Comparison of ENCODE assay signal across 17 cellular contexts in genomic region chr5:154473581-154474266, GRCh38. TPM values are rescaled to one million over a fixed set of nuclear protein-coding genes. Genes with fewer than 3 reads are reported as not detected.
DNase-seq lines count a peak whose midpoint lies in the region; ATAC-seq and TF ChIP-seq lines count a peak whose summit lies in the region.
"Had no signal": no experiment of that assay in that cellular context is flagged by ENCODE, and none has a peak within 500 bp of the region (broad histone marks: within the 10 kb centered on the region; RNA-seq: fewer than 3 reads in every experiment).

No MANE protein-coding gene starts in this region.

- H3K36me3 ChIP-seq in H7 (replicated peaks; ENCODE audit: control insufficient read depth, insufficient read depth, low read length) (no peaks in the 10 kb centered on the region), endodermal cell (ENCODE audit: control insufficient read depth, insufficient read depth, low read length) (no peaks in the 10 kb centered on the region), ovary (no peaks in the 10 kb centered on the region)
- H3K36me3 ChIP-seq: SJCRH30 had no signal

- H3K4me1 ChIP-seq in endodermal cell (ENCODE audit: control insufficient read depth, insufficient read depth, low read length), result no peaks in the 10 kb centered on the region
- H3K4me1 ChIP-seq in ovary (ENCODE audit: insufficient read depth), result peaks cover 8% of the 10 kb centered on the region
- H3K4me1 ChIP-seq: SJCRH30 had no signal

- no peak for ATAC-seq in CD4-positive, alpha-beta T cell (ENCODE audit: poor library complexity)
- peak; percentile 9 to 15 for ATAC-seq in naive thymus-derived CD8-positive, alpha-beta T cell
- ATAC-seq: HCT116 had no signal

- 0 to 1% methylated on average over 24 to 40 of the region's 40 CpGs for WGBS in endodermal cell (ENCODE audit: insufficient coverage in 1 of 2, insufficient read length in 1 of 2), 2 experiments
- WGBS in ovary, 3 donors, result 13 to 19% (median 15%) methylated on average over 40 of the region's 40 CpGs

- no peaks in the 10 kb centered on the region for H3K36me3 Mint-ChIP-seq in CD4-positive, alpha-beta T cell (ENCODE audit: low read depth)
- no peaks in the 10 kb centered on the region for H3K36me3 Mint-ChIP-seq in endodermal cell (ENCODE audit: low read depth)
- H3K36me3 Mint-ChIP-seq in naive thymus-derived CD8-positive, alpha-beta T cell, result peaks cover 0 to 4% (median 0%) of the 10 kb centered on the region in 3 donors

- H3K4me3 ChIP-seq in H7 (ENCODE audit: insufficient read depth, low read depth, low read length), result peak overlapping the region; percentile 16; the same call in 1 of the 2 replicates
- H3K4me3 ChIP-seq in endodermal cell (ENCODE audit: low read length), result peak overlapping the region; percentile 50
- no peak overlapping the region for H3K4me3 ChIP-seq in ovary
- H3K4me3 ChIP-seq: MG63, SJCRH30 had no signal

- peaks cover 54% of the 10 kb centered on the region for H3K4me1 Mint-ChIP-seq in CD4-positive, alpha-beta T cell (ENCODE audit: low read depth)
- peaks cover 41% of the 10 kb centered on the region for H3K4me1 Mint-ChIP-seq in endodermal cell
- peaks cover 30 to 68% (median 55%) of the 10 kb centered on the region in 4 donors for H3K4me1 Mint-ChIP-seq in naive thymus-derived CD8-positive, alpha-beta T cell

- no peak overlapping the region for H3K9ac ChIP-seq in endodermal cell (ENCODE audit: extremely low read depth, low read length, poor library complexity, severe bottlenecking)

- intact Hi-C loops in CD4-positive, alpha-beta T cell (cut with DNase I, micrococcal nuclease), result loop anchor here in 1 of 2 experiments (10.0 kb wide), 1 partner anchor 171 kb away; no protein-coding TSS in a partner anchor
- intact Hi-C loops in ovary (cut with DNase I), result loop anchor here in 1 of 4 donors (10.0 kb wide), 1 partner anchor 151 kb away; no protein-coding TSS in a partner anchor

- H3K27ac ChIP-seq in CD4-positive, alpha-beta T cell (ENCODE audit: low read depth, low read length), result no peak overlapping the region
- H3K27ac ChIP-seq in endodermal cell (ENCODE audit: low read depth, low read length), result no peak overlapping the region
- H3K27ac ChIP-seq in ovary, result no peak overlapping the region
- H3K27ac ChIP-seq: C4-2B, SJCRH30, VCaP had no signal

- no peak for DNase-seq in CD4-positive, alpha-beta T cell
- DNase-seq in H7 (peak; percentile 86), endodermal cell (peak; percentile 79), NCI-H510A (lab: John Stamatoyannopoulos, UW) (no peak), superior temporal gyrus (ENCODE audit: extremely low spot score) (no peak), ovary (no peak), amygdala (lab: John Stamatoyannopoulos, UW) (no peak)
- DNase-seq in naive thymus-derived CD8-positive, alpha-beta T cell, result no peak
- DNase-seq: hippocampal formation; MG63; NK-92 treated with Interleukin-12 subunit alpha and Interleukin-12 subunit beta, amount 100 ng/mL, for 24 hours; SJCRH30 had no signal

- TF ChIP-seq CTCF in CD4-positive, alpha-beta T cell (IDR thresholded peaks at IDR 0.05), result no peak
- no peak for TF ChIP-seq CTCF in endodermal cell (conservative IDR thresholded peaks at IDR 0.05)
- TF ChIP-seq CTCF in ovary (IDR thresholded peaks at IDR 0.05), result no peak

- CTCF ChIA-PET in CD4-positive, alpha-beta T cell (lab: Charles Lee), result no interaction called here

- TF ChIP-seq EP300 in ovary (IDR thresholded peaks at IDR 0.05), result no peak

- peaks cover 91% of the 10 kb centered on the region for H3K27me3 ChIP-seq in CD4-positive, alpha-beta T cell (ENCODE audit: control insufficient read depth, insufficient read depth, low read length)
- H3K27me3 ChIP-seq in H7 (ENCODE audit: control insufficient read depth, insufficient read depth, low read length), result peaks cover 99% of the 10 kb centered on the region
- peaks cover 100% of the 10 kb centered on the region for H3K27me3 ChIP-seq in endodermal cell (ENCODE audit: control insufficient read depth, insufficient read depth, low read length, poor library complexity, severe bottlenecking)
- peaks cover 2% of the 10 kb centered on the region for H3K27me3 ChIP-seq in ovary

- no peaks in the 10 kb centered on the region for H3K9me3 Mint-ChIP-seq in CD4-positive, alpha-beta T cell
- H3K9me3 Mint-ChIP-seq in endodermal cell, result no peaks in the 10 kb centered on the region
- no peaks in the 10 kb centered on the region for H3K9me3 Mint-ChIP-seq in naive thymus-derived CD8-positive, alpha-beta T cell

- H3K27me3 Mint-ChIP-seq in CD4-positive, alpha-beta T cell, result peaks cover 90% of the 10 kb centered on the region
- H3K27me3 Mint-ChIP-seq in endodermal cell (ENCODE audit: insufficient read depth), result peaks cover 99% of the 10 kb centered on the region
- peaks cover 54 to 86% (median 78%) of the 10 kb centered on the region in 5 donors for H3K27me3 Mint-ChIP-seq in naive thymus-derived CD8-positive, alpha-beta T cell

- no peaks in the 10 kb centered on the region for H3K9me3 ChIP-seq in CD4-positive, alpha-beta T cell (ENCODE audit: control insufficient read depth, low read length)
- H3K9me3 ChIP-seq in endodermal cell (ENCODE audit: control insufficient read depth, low read length) (no peaks in the 10 kb centered on the region), ovary (no peaks in the 10 kb centered on the region)
- H3K9me3 ChIP-seq: MG63, SJCRH30 had no signal

- TF ChIP-seq POLR2A in ovary (IDR thresholded peaks at IDR 0.05), result no peak

- peak overlapping the region; percentile 63 for H3K4me3 Mint-ChIP-seq in CD4-positive, alpha-beta T cell
- H3K4me3 Mint-ChIP-seq in endodermal cell, result peak overlapping the region; percentile 40
- H3K4me3 Mint-ChIP-seq in naive thymus-derived CD8-positive, alpha-beta T cell, result peak overlapping the region; percentile 34 to 82 (median 72)

- no peak overlapping the region for H3K27ac Mint-ChIP-seq in CD4-positive, alpha-beta T cell
- no peak overlapping the region for H3K27ac Mint-ChIP-seq in endodermal cell
- peak overlapping the region in 1 of 10 donors; percentile 73 for H3K27ac Mint-ChIP-seq in naive thymus-derived CD8-positive, alpha-beta T cell

- POLR2A ChIA-PET in CD4-positive, alpha-beta T cell (lab: Charles Lee), result interaction anchor here (0.9 kb wide), 1 partner anchor 9 kb away, joined by 3 read pairs; no protein-coding TSS in a partner anchor
- POLR2A ChIA-PET in naive thymus-derived CD8-positive, alpha-beta T cell (lab: Charles Lee), result no interaction called here

RNA-seq across cellular contexts. Expression of gene HAND1, which starts 4.3 kb away (rescaled TPM):
- not detected for total RNA-seq in CD4-positive, alpha-beta T cell
- not detected in 2 replicates for total RNA-seq in H7 (2014; rRNA removed; shearing (Covaris generic))
- not detected for total RNA-seq in endodermal cell
- 4.8 TPM for polyA plus RNA-seq in endodermal cell (2013, experiment 1 of 2)
- 3.4 TPM for polyA plus RNA-seq in endodermal cell (2013, experiment 2 of 2)
- total RNA-seq in naive thymus-derived CD8-positive, alpha-beta T cell, result not detected
- polyA plus RNA-seq in naive thymus-derived CD8-positive, alpha-beta T cell, result not detected
- not detected for total RNA-seq in ovary
- not detected for polyA plus RNA-seq in ovary
- total RNA-seq: bronchial epithelial cell, epithelial cell of proximal tubule, SJCRH30 had no signal

RNA-seq across cellular contexts. Expression of gene SAP30L, which starts 27.9 kb away (rescaled TPM):
- 10 to 100 TPM; 32.2 to 33.6 TPM for total RNA-seq in CD4-positive, alpha-beta T cell
- 14.3 and 22.3 TPM in 2 replicates for total RNA-seq in H7 (2014; rRNA removed; shearing (Covaris generic))
- 10 to 100 TPM; 27.7 to 40.3 TPM for total RNA-seq in endodermal cell
- 43.4 TPM for polyA plus RNA-seq in endodermal cell (2013, experiment 1 of 2)
- 44.9 TPM for polyA plus RNA-seq in endodermal cell (2013, experiment 2 of 2)
- total RNA-seq in naive thymus-derived CD8-positive, alpha-beta T cell, result 10 to 100 TPM; 45.5 to 47.3 TPM
- polyA plus RNA-seq in naive thymus-derived CD8-positive, alpha-beta T cell, result 10 to 100 TPM; 20.1 to 35.6 (median 25.3) TPM
- 10 to 100 TPM; 18.7 to 63.1 (median 41.5) TPM for total RNA-seq in ovary
- polyA plus RNA-seq in ovary, result 10 to 100 TPM; 23.1 to 58.2 TPM

Comparison
In these comparisons a context has a peak if more than half of its experiments do, and no peak if none do; other contexts are left out.
1. DNase-seq: peak in H7 (single experiment) and endodermal cell (single experiment); none in CD4-positive, alpha-beta T cell (0 of 10), naive thymus-derived CD8-positive, alpha-beta T cell (0 of 10), NCI-H510A (single experiment), superior temporal gyrus (single experiment), ovary (0 of 5) and amygdala (0 of 56).
2. Peak in every context shown above with its lines, with median percentiles within 50 percentile points of each other: H3K4me3 Mint-ChIP-seq.